Comparison of ENCODE assay signal across 12 cellular contexts in the genomic region with DNA sequence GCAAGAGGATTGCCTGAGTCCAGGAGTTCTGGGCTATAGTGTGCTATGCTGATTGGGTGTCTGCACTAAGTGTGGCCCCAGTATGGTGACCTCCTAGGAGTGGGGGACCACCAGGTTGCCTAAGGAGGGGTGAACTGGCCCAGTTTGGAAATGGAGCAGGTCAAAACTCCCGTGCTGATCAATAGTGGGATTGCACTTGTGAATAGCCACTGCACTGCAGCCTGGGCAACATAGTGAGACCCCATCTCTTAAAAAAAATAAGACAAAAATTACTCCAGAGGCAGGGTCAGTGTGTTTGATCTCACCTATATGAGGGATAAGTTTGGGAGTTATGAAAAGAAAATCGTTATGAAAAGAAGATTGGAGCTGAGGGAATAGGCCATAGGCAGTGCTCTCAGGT. TPM values are rescaled to one million over a fixed set of nuclear protein-coding genes. Genes with fewer than 3 reads are reported as not detected.
DNase-seq lines count a peak whose midpoint lies in the region; ATAC-seq and TF ChIP-seq lines count a peak whose summit lies in the region.
"Had no signal": no experiment of that assay in that cellular context is flagged by ENCODE, and none has a peak within 500 bp of the region (broad histone marks: within the 10 kb centered on the region; RNA-seq: fewer than 3 reads in every experiment).

No MANE protein-coding gene starts in this region.

- WGBS in spleen, 5 donors = 82 to 97% (median 92%) methylated on average over 2 of the region's 2 CpGs

- H3K27me3 Mint-ChIP-seq in stimulated activated naive CD8-positive, alpha-beta T cell treated with anti-CD3 and anti-CD28 coated beads, Interleukin-15, Interleukin-2, amounts not matched to agents 100 ng/mL and 50 ng/mL, for 24 hours = no peaks in the 10 kb centered on the region
- no peaks in the 10 kb centered on the region for H3K27me3 Mint-ChIP-seq in stimulated activated naive CD8-positive, alpha-beta T cell treated with anti-CD3 and anti-CD28 coated beads, Interleukin-15, amount 100 ng/mL, for 72 hours

- peaks cover 0 to 58% (median 28%) of the 10 kb centered on the region in 6 donors for H3K4me1 ChIP-seq in spleen

- H3K4me3 Mint-ChIP-seq in stimulated activated naive CD8-positive, alpha-beta T cell treated with anti-CD3 and anti-CD28 coated beads, Interleukin-15, Interleukin-2, amounts not matched to agents 100 ng/mL and 50 ng/mL, for 24 hours = no peak overlapping the region
- no peak overlapping the region for H3K4me3 Mint-ChIP-seq in stimulated activated naive CD8-positive, alpha-beta T cell treated with anti-CD3 and anti-CD28 coated beads, Interleukin-15, amount 100 ng/mL, for 72 hours

- H3K27ac ChIP-seq in spleen = peak overlapping the region in 5 of 8 donors; percentile 16 to 65 (median 59)
- H3K27ac ChIP-seq: BLaER1, GM23248 had no signal

- no peak for DNase-seq in stimulated activated naive CD8-positive, alpha-beta T cell treated with anti-CD3 and anti-CD28 coated beads, Interleukin-15, amount 100 ng/mL, for 72 hours
- DNase-seq in spleen (no peak), activated gamma-delta T cell treated with Interleukin-2 at 50 U/mL for 16 hours (no peak), Kasumi-1 (lab: John Stamatoyannopoulos, UW) (no peak)
- DNase-seq: 8988T, AML-193, DMS53, GF-D8, GM23248, IMR-90 had no signal

- no peak for ATAC-seq in stimulated activated naive CD8-positive, alpha-beta T cell treated with anti-CD3 and anti-CD28 coated beads, Interleukin-15, amount 100 ng/mL, for 72 hours

- intact Hi-C loops in spleen (cut with DNase I; ENCODE audit: low total_unique reads) = no loop called here

- peak overlapping the region; percentile 16 for H3K27ac Mint-ChIP-seq in stimulated activated naive CD8-positive, alpha-beta T cell treated with anti-CD3 and anti-CD28 coated beads, Interleukin-15, Interleukin-2, amounts not matched to agents 100 ng/mL and 50 ng/mL, for 24 hours
- H3K27ac Mint-ChIP-seq in stimulated activated naive CD8-positive, alpha-beta T cell treated with anti-CD3 and anti-CD28 coated beads, Interleukin-15, amount 100 ng/mL, for 72 hours = no peak overlapping the region

- no peaks in the 10 kb centered on the region for H3K9me3 ChIP-seq in spleen
- H3K9me3 ChIP-seq: BLaER1 had no signal

- no peak overlapping the region for H3K4me3 ChIP-seq in spleen
- H3K4me3 ChIP-seq: BLaER1, GM23248 had no signal

- peaks cover 38% of the 10 kb centered on the region for H3K36me3 Mint-ChIP-seq in stimulated activated naive CD8-positive, alpha-beta T cell treated with anti-CD3 and anti-CD28 coated beads, Interleukin-15, Interleukin-2, amounts not matched to agents 100 ng/mL and 50 ng/mL, for 24 hours (ENCODE audit: low read depth)

- TF ChIP-seq POLR2A in spleen (IDR thresholded peaks at IDR 0.05) = no peak

- no peak for TF ChIP-seq CTCF in spleen (IDR thresholded peaks at IDR 0.05 in 8 of 11, conservative IDR thresholded peaks at IDR 0.05 in 3 of 11)

- no peaks in the 10 kb centered on the region for H3K27me3 ChIP-seq in spleen (replicated peaks in 1 of 7)
- H3K27me3 ChIP-seq: BLaER1 had no signal

- no peaks in the 10 kb centered on the region for H3K9me3 Mint-ChIP-seq in stimulated activated naive CD8-positive, alpha-beta T cell treated with anti-CD3 and anti-CD28 coated beads, Interleukin-15, Interleukin-2, amounts not matched to agents 100 ng/mL and 50 ng/mL, for 24 hours
- no peaks in the 10 kb centered on the region for H3K9me3 Mint-ChIP-seq in stimulated activated naive CD8-positive, alpha-beta T cell treated with anti-CD3 and anti-CD28 coated beads, Interleukin-15, amount 100 ng/mL, for 72 hours

- H3K4me1 Mint-ChIP-seq in stimulated activated naive CD8-positive, alpha-beta T cell treated with anti-CD3 and anti-CD28 coated beads, Interleukin-15, Interleukin-2, amounts not matched to agents 100 ng/mL and 50 ng/mL, for 24 hours (ENCODE audit: low read depth) = no peaks in the 10 kb centered on the region
- H3K4me1 Mint-ChIP-seq in stimulated activated naive CD8-positive, alpha-beta T cell treated with anti-CD3 and anti-CD28 coated beads, Interleukin-15, amount 100 ng/mL, for 72 hours = no peaks in the 10 kb centered on the region

- peaks cover 0 to 100% (median 36%) of the 10 kb centered on the region in 6 donors for H3K36me3 ChIP-seq in spleen

RNA-seq across cellular contexts. Expression of a gene that starts 21.7 kb away (rescaled TPM):
- 10 to 100 TPM; 35.0 to 48.1 (median 39.8) TPM for total RNA-seq in spleen
- 10 to 100 TPM; 27.4 to 51.3 (median 35.6) TPM for polyA plus RNA-seq in spleen

RNA-seq across cellular contexts. Expression of a gene that starts 22.0 kb away (rescaled TPM):
- total RNA-seq in spleen = 10 to 100 TPM; 25.7 to 45.7 (median 34.6) TPM
- polyA plus RNA-seq in spleen = 10 to 100 TPM; 15.5 to 28.2 (median 20.5) TPM

RNA-seq across cellular contexts. Expression of a gene that starts 27.0 kb away (rescaled TPM):
- total RNA-seq in spleen = 100 to 1,000 TPM in 1 of 7 donors, 10 to 100 TPM in 6; 66.4 to 108 (median 84.1) TPM
- 10 to 100 TPM; 26.7 to 56.3 (median 42.1) TPM for polyA plus RNA-seq in spleen

RNA-seq across cellular contexts. Expression of a gene that starts 33.4 kb away (rescaled TPM):
- total RNA-seq in spleen = 100 to 1,000 TPM; 178 to 354 (median 288) TPM
- polyA plus RNA-seq in spleen = 100 to 1,000 TPM; 421 to 492 (median 452) TPM
- total RNA-seq: GM23248, IMR-90 had no signal

RNA-seq across cellular contexts. Expression of a gene that starts 37.4 kb away (rescaled TPM):
- 100 to 1,000 TPM in 6 of 7 donors, 10 to 100 TPM in 1; 91.5 to 396 (median 191) TPM for total RNA-seq in spleen
- 100 to 1,000 TPM in 1 of 3 donors, 10 to 100 TPM in 2; 63.2 to 117 (median 72.6) TPM for polyA plus RNA-seq in spleen
